8 cellular contexts compared by ENCODE assay signal in genomic region chr9:121121582-121122087, GRCh38.
DNase-seq lines count a peak whose midpoint lies in the region; ATAC-seq and FAIRE-seq lines count a peak whose summit lies in the region.

No MANE protein-coding gene starts in this region.

- FAIRE-seq in A204.1 (lab: Jason Lieb, UNC) (peak; percentile 99), colon (lab: Jason Lieb, UNC) (peak; percentile 66)

- ATAC-seq in GM18519 (IDR thresholded peaks at IDR 0.05; ENCODE audit: low FRiP score, unreplicated experiment) (peak; percentile 93), HG03045 (IDR thresholded peaks at IDR 0.05; ENCODE audit: unreplicated experiment) (peak; percentile 99)

- peak; percentile 93 for DNase-seq in NCI-H226
- DNase-seq in activated CD4-positive, alpha-beta T cell treated with anti-CD3 and anti-CD28 coated beads for 24 hours (ENCODE audit: low read depth in 2 of 2): peak; percentile 94 to 95
- peak; percentile 96 for DNase-seq in kidney tubule cell (ENCODE audit: low spot score)
- peak; percentile 86 to 94 (median 89) for DNase-seq in stimulated activated CD4-positive, alpha-beta T cell treated with anti-CD3 and anti-CD28 coated beads, Interleukin-1b, Interleukin-23, amount 100 ng/mL, for 24 hours (ENCODE audit: low read depth in 4 of 4, low spot score in 1 of 4)

Comparison
In these comparisons a context has a peak if more than half of its experiments do, and no peak if none do; other contexts are left out.
1. Peak in every context shown above with its lines: DNase-seq and ATAC-seq.